In the genomic region with DNA sequence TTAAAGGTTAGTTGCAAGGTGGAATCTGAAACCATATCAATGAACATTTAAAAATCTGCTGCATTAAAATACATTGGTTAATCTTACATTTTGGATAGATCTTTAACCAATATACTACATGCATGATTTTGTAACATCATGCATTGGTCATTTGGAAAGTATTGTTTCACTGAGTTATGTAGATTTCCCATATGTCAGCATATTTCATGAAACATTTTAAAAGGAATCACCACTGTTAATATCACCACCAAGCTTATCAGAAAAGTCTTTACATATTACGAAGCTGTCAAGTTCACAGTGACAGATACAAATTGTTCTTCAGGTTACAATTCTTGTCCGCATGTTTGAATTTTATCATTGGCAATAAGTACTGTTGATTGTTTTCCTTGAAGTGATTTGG, we compare ENCODE assay signal across 25 cellular contexts.
"Had no signal": no experiment of that assay in that cellular context is flagged by ENCODE, and none has a peak within 500 bp of the region (broad histone marks: within the 10 kb centered on the region; RNA-seq: fewer than 3 reads in every experiment).

No MANE protein-coding gene starts in this region.

- ATAC-seq: natural killer cell; sciatic nerve; stimulated activated naive B cell treated with anti-CD40 and anti-IgM and Interleukin-4, amounts not matched to agents 10 μg/mL and 1 μg/mL and 100 μg/mL, for 72 hours; stimulated activated naive CD8-positive, alpha-beta T cell treated with anti-CD3 and anti-CD28 coated beads, Interleukin-15, Interleukin-2, amounts not matched to agents 100 U/mL and 50 U/mL, for 24 hours had no signal

- H3K27ac Mint-ChIP-seq: mesothelial cell of epicardium; naive B cell; natural killer cell; nephron progenitor cell; progenitor cell of endocrine pancreas; stimulated activated naive B cell treated with anti-CD40 and anti-IgM and Interleukin-4, amounts not matched to agents 10 μg/mL and 1 μg/mL and 100 μg/mL, for 72 hours had no signal

- H3K27me3 Mint-ChIP-seq: naive B cell; progenitor cell of endocrine pancreas; stimulated activated naive B cell treated with anti-CD40 and anti-IgM and Interleukin-4, amounts not matched to agents 10 μg/mL and 1 μg/mL and 100 μg/mL, for 72 hours had no signal

- H3K4me3 Mint-ChIP-seq: mesothelial cell of epicardium; naive B cell; natural killer cell; nephron progenitor cell; stimulated activated naive B cell treated with anti-CD40 and anti-IgM and Interleukin-4, amounts not matched to agents 10 μg/mL and 1 μg/mL and 100 μg/mL, for 72 hours had no signal

- H3K36me3 ChIP-seq: left ventricle myocardium inferior, ovary, right atrium auricular region, stomach, thyroid gland, transverse colon, upper lobe of left lung, vagina had no signal

- H3K27ac ChIP-seq: left ventricle myocardium inferior, ovary, right atrium auricular region, skin epidermis, stomach, testis, thyroid gland, transverse colon, upper lobe of left lung, vagina had no signal

- DNase-seq: islet precursor cell; left ventricle myocardium inferior; mesendoderm; naive B cell; natural killer cell; nephron progenitor cell; ovary; stimulated activated CD4-positive, alpha-beta T cell treated with anti-CD3 and anti-CD28 coated beads, Interleukin-12 subunit alpha, Interleukin-12 subunit beta, amount 100 ng/mL, for 4 hours; stimulated activated CD4-positive, alpha-beta T cell treated with anti-CD3 and anti-CD28 coated beads, Interleukin-15, amount 100 ng/mL, for 24 hours; stimulated activated CD4-positive, alpha-beta T cell treated with anti-CD3 and anti-CD28 coated beads, Interleukin-2, amount 100 ng/mL, for 24 hours; stimulated activated CD4-positive, alpha-beta T cell treated with anti-CD3 and anti-CD28 coated beads, Interleukin-4, amount 100 ng/mL, for 1 hour; stimulated activated naive B cell treated with anti-CD40 and anti-IgM and Interleukin-4, amounts not matched to agents 10 μg/mL and 1 μg/mL and 100 μg/mL, for 72 hours; stimulated activated naive CD8-positive, alpha-beta T cell treated with anti-CD3 and anti-CD28 coated beads, Interleukin-15, Interleukin-2, amounts not matched to agents 100 U/mL and 50 U/mL, for 24 hours; stomach; testis; thyroid gland; transverse colon; upper lobe of left lung had no signal

- H3K4me3 ChIP-seq: left ventricle myocardium inferior, lung, ovary, right atrium auricular region, skin epidermis, stomach, testis, thyroid gland, transverse colon, upper lobe of left lung, vagina had no signal

- H3K27me3 ChIP-seq: ovary, right atrium auricular region, stomach, testis, thyroid gland, transverse colon, upper lobe of left lung, vagina had no signal

- H3K36me3 Mint-ChIP-seq: mesothelial cell of epicardium; naive B cell; natural killer cell; stimulated activated naive B cell treated with anti-CD40 and anti-IgM and Interleukin-4, amounts not matched to agents 10 μg/mL and 1 μg/mL and 100 μg/mL, for 72 hours had no signal

- H3K9me3 ChIP-seq: left ventricle myocardium inferior, ovary, right atrium auricular region, stomach, testis, thyroid gland, transverse colon, upper lobe of left lung, vagina had no signal

- H3K4me1 Mint-ChIP-seq: naive B cell; natural killer cell; nephron progenitor cell; stimulated activated naive B cell treated with anti-CD40 and anti-IgM and Interleukin-4, amounts not matched to agents 10 μg/mL and 1 μg/mL and 100 μg/mL, for 72 hours had no signal

- H3K9me3 Mint-ChIP-seq: mesothelial cell of epicardium; nephron progenitor cell; stimulated activated naive B cell treated with anti-CD40 and anti-IgM and Interleukin-4, amounts not matched to agents 10 μg/mL and 1 μg/mL and 100 μg/mL, for 72 hours had no signal

- H3K4me1 ChIP-seq: right atrium auricular region, stomach, testis, transverse colon, upper lobe of left lung, vagina had no signal
